7 cellular contexts compared by ENCODE assay signal in genomic region chr21:33479679-33480480, GRCh38. TPM values are rescaled to one million over a fixed set of nuclear protein-coding genes. Genes with fewer than 3 reads are reported as not detected.
DNase-seq lines count a peak whose midpoint lies in the region; ATAC-seq, FAIRE-seq and TF ChIP-seq lines count a peak whose summit lies in the region.

TSS of gene TMEM50B (minus strand) at chr21:33479974. CDS start at chr21:33468885, 11,089 bp downstream.

- H3K4me3 Mint-ChIP-seq in T-helper 2 cell treated with Interferon-gamma antibody and Interleukin-4, amounts not matched to agents 5 μg/mL and 100 μg/mL, for 36 hours = peak within 1 kb of the TSS; percentile 96
- peak within 1 kb of the TSS; percentile 95 for H3K4me3 Mint-ChIP-seq in astrocyte (ENCODE audit: unreplicated experiment)

- peak within 1 kb of the TSS; percentile 94 for H3K27ac Mint-ChIP-seq in T-helper 2 cell treated with Interferon-gamma antibody and Interleukin-4, amounts not matched to agents 5 μg/mL and 100 μg/mL, for 36 hours
- H3K27ac Mint-ChIP-seq in astrocyte (ENCODE audit: unreplicated experiment) = peak within 1 kb of the TSS; percentile 97

- peak; percentile 88 for TF ChIP-seq POLR2A in GM18505 (IDR thresholded peaks at IDR 0.05; ENCODE audit: borderline replicate concordance, extremely low read depth, insufficient read depth, insufficient read length)

- peak within 1 kb of the TSS; percentile 86 for H3K27ac ChIP-seq in astrocyte (ENCODE audit: low read depth, low read length)

- peaks cover 8% of the 10 kb centered on the region for H3K27me3 Mint-ChIP-seq in T-helper 2 cell treated with Interferon-gamma antibody and Interleukin-4, amounts not matched to agents 5 μg/mL and 100 μg/mL, for 36 hours (ENCODE audit: low read depth)
- no peaks in the 10 kb centered on the region for H3K27me3 Mint-ChIP-seq in astrocyte (ENCODE audit: low read depth, unreplicated experiment)

- peaks cover 7% of the 10 kb centered on the region for H4K20me1 ChIP-seq in astrocyte (ENCODE audit: insufficient read depth, low read length)

- H3K79me2 ChIP-seq in astrocyte (ENCODE audit: insufficient read depth, low read length) = peaks cover 28% of the 10 kb centered on the region

- peaks cover 9% of the 10 kb centered on the region for H3K4me1 ChIP-seq in astrocyte (ENCODE audit: insufficient read depth, low read length)

- peak; percentile 4 for TF ChIP-seq CTCF in astrocyte (IDR thresholded peaks at IDR 0.05; ENCODE audit: insufficient read depth, low read depth, low read length)

- H3K9ac ChIP-seq in astrocyte (ENCODE audit: low read length) = peak within 1 kb of the TSS; percentile 94

- peak within 1 kb of the TSS; percentile 96 for H3K4me2 ChIP-seq in astrocyte (ENCODE audit: low read length)

- H3K9me3 Mint-ChIP-seq in T-helper 2 cell treated with Interferon-gamma antibody and Interleukin-4, amounts not matched to agents 5 μg/mL and 100 μg/mL, for 36 hours = no peaks in the 10 kb centered on the region
- H3K9me3 Mint-ChIP-seq in astrocyte (ENCODE audit: unreplicated experiment) = no peaks in the 10 kb centered on the region

- no peaks in the 10 kb centered on the region for H3K9me3 ChIP-seq in astrocyte (ENCODE audit: insufficient read depth, low read depth, low read length)

- no peak for FAIRE-seq in astrocyte (lab: Jason Lieb, UNC)

- H3K4me1 Mint-ChIP-seq in T-helper 2 cell treated with Interferon-gamma antibody and Interleukin-4, amounts not matched to agents 5 μg/mL and 100 μg/mL, for 36 hours (ENCODE audit: low read depth) = peaks cover 13% of the 10 kb centered on the region
- H3K4me1 Mint-ChIP-seq in astrocyte (ENCODE audit: low read depth, unreplicated experiment) = peaks cover 11% of the 10 kb centered on the region

- no peaks in the 10 kb centered on the region for H3K36me3 Mint-ChIP-seq in T-helper 2 cell treated with Interferon-gamma antibody and Interleukin-4, amounts not matched to agents 5 μg/mL and 100 μg/mL, for 36 hours (ENCODE audit: low read depth)
- H3K36me3 Mint-ChIP-seq in astrocyte (ENCODE audit: low read depth, unreplicated experiment) = no peaks in the 10 kb centered on the region

- peak within 1 kb of the TSS; percentile 82 for H2AFZ ChIP-seq in astrocyte (ENCODE audit: low read depth, low read length)

- peak; percentile 90 to 93 for DNase-seq in NCI-H1930 (lab: John Stamatoyannopoulos, UW)
- DNase-seq in T-helper 2 cell treated with Interferon-gamma antibody and Interleukin-4, amounts not matched to agents 5 μg/mL and 100 μg/mL, for 36 hours (ENCODE audit: low spot score) = peak; percentile 99
- DNase-seq in astrocyte (ENCODE audit: low read depth) = peak; percentile 90
- DNase-seq in hepatic stellate cell (ENCODE audit: low spot score) = peak; percentile 95
- DNase-seq in retina = peak; percentile 93

- H3K4me3 ChIP-seq in astrocyte (ENCODE audit: insufficient read depth, low read depth, low read length) = peak within 1 kb of the TSS; percentile 91

- ATAC-seq in GM18505 (IDR thresholded peaks at IDR 0.05; ENCODE audit: unreplicated experiment) (peak; percentile 87), HG02973 (IDR thresholded peaks at IDR 0.05; ENCODE audit: unreplicated experiment) (peak; percentile 85)

- H3K27me3 ChIP-seq in astrocyte (ENCODE audit: insufficient read depth, low read length) = no peaks in the 10 kb centered on the region

- H3K36me3 ChIP-seq in astrocyte (ENCODE audit: insufficient read depth, low read length) = no peaks in the 10 kb centered on the region

RNA-seq across cellular contexts. Expression of gene TMEM50B, which starts in this region (rescaled TPM):
- total RNA-seq in astrocyte = 23.1 and 29.7 TPM in 2 replicates

Comparison
In these comparisons a context has a peak if more than half of its experiments do, and no peak if none do; other contexts are left out.
1. Peak in every context shown above with its lines: DNase-seq, ATAC-seq, H3K4me3 ChIP-seq and H3K27ac ChIP-seq.